In genomic region chr3:37700849-37701248, GRCh38 we compare ENCODE assay signal across 17 cellular contexts.
A peak's percentile ranks its signal among the peaks of the same experiment; 100 is the strongest.
DNase-seq lines count a peak whose midpoint lies in the region; ATAC-seq, FAIRE-seq and TF ChIP-seq lines count a peak whose summit lies in the region.
"Had no signal": no experiment of that assay in that cellular context is flagged by ENCODE, and none has a peak within 500 bp of the region (broad histone marks: within the 10 kb centered on the region; RNA-seq: fewer than 3 reads in every experiment).

No MANE protein-coding gene starts in this region.

- peak; percentile 32 for TF ChIP-seq CTCF in bronchial epithelial cell (IDR thresholded peaks at IDR 0.05; ENCODE audit: insufficient read depth, low read length, severe bottlenecking)
- TF ChIP-seq CTCF in hepatocyte (IDR thresholded peaks at IDR 0.05; ENCODE audit: poor library complexity): peak; percentile 48
- TF ChIP-seq CTCF in type B pancreatic cell (conservative IDR thresholded peaks at IDR 0.05): peak; percentile 28

- no peaks in the 10 kb centered on the region for H3K36me3 ChIP-seq in bronchial epithelial cell (ENCODE audit: control insufficient read depth, insufficient read depth, low read length)
- H3K36me3 ChIP-seq in hepatocyte (replicated peaks; ENCODE audit: insufficient read depth, low read depth): no peaks in the 10 kb centered on the region

- peaks cover 34% of the 10 kb centered on the region for H3K27me3 Mint-ChIP-seq in type B pancreatic cell

- H3K4me3 Mint-ChIP-seq in type B pancreatic cell: no peak overlapping the region
- H3K4me3 Mint-ChIP-seq: activated T-helper 17 cell treated with anti-CD3 and anti-CD28 coated beads, Interleukin-2, amount 50 U/mL, for 72 hours; central memory CD8-positive, alpha-beta T cell; nephron progenitor cell; T-cell had no signal

- no peak overlapping the region for H3K27ac Mint-ChIP-seq in type B pancreatic cell
- H3K27ac Mint-ChIP-seq: activated T-helper 17 cell treated with anti-CD3 and anti-CD28 coated beads, Interleukin-2, amount 50 U/mL, for 72 hours; nephron progenitor cell; T-cell had no signal

- ATAC-seq in HG03378 (IDR thresholded peaks at IDR 0.05; ENCODE audit: unreplicated experiment): no peak
- ATAC-seq: activated T-helper 17 cell treated with anti-CD3 and anti-CD28 coated beads, Interleukin-2, amount 50 U/mL, for 72 hours; GM12878; T-cell had no signal

- FAIRE-seq in bronchial epithelial cell (lab: Jason Lieb, UNC): no peak
- FAIRE-seq: GM12878 had no signal

- H3K9me2 ChIP-seq in hepatocyte (replicated peaks; ENCODE audit: insufficient read depth): no peaks in the 10 kb centered on the region

- no peaks in the 10 kb centered on the region for H3K4me1 ChIP-seq in hepatocyte (ENCODE audit: insufficient read depth)

- 59% methylated on average over 1 of the region's 1 CpG for WGBS in hepatocyte (ENCODE audit: low lambda C conversion rate, missing lambda C conversion rate)

- H3K9me3 Mint-ChIP-seq in type B pancreatic cell: peaks cover 7% of the 10 kb centered on the region
- H3K9me3 Mint-ChIP-seq: nephron progenitor cell, T-cell had no signal

- H2AFZ ChIP-seq in hepatocyte: no peak overlapping the region

- no peak overlapping the region for H3K4me2 ChIP-seq in hepatocyte

- H4K20me1 ChIP-seq in hepatocyte (ENCODE audit: insufficient read depth, poor library complexity, severe bottlenecking): no peaks in the 10 kb centered on the region

- H3K36me3 Mint-ChIP-seq in type B pancreatic cell: peaks cover 18% of the 10 kb centered on the region
- H3K36me3 Mint-ChIP-seq: T-cell had no signal

- no peak overlapping the region for H3K27ac ChIP-seq in hepatocyte

- DNase-seq in NCI-H345 (lab: John Stamatoyannopoulos, UW) (peak; percentile 2), NCI-H345 treated with DMSO at 0.1 percent for 48 hours (lab: John Stamatoyannopoulos, UW; ENCODE audit: unreplicated experiment) (no peak), bronchial epithelial cell (ENCODE audit: low read depth) (peak; percentile 34), hepatocyte (ENCODE audit: low spot score) (no peak), type B pancreatic cell (ENCODE audit: extremely low spot score, unreplicated experiment) (no peak), hippocampal formation (lab: John Stamatoyannopoulos, UW) (no peak), dedifferentiated amniotic fluid mesenchymal stem cell (ENCODE audit: extremely low spot score) (no peak)
- DNase-seq: activated CD4-positive, alpha-beta T cell treated with anti-CD3 and anti-CD28 coated beads for 4 hours; NCI-H1436; nephron progenitor cell; stimulated activated CD4-positive, alpha-beta T cell treated with anti-CD3 and anti-CD28 coated beads, Interleukin-12 subunit alpha, Interleukin-12 subunit beta, amount 100 ng/mL, for 4 hours; T-cell; trophoblast cell had no signal

- no peaks in the 10 kb centered on the region for H3K79me2 ChIP-seq in hepatocyte

- H3K4me3 ChIP-seq in bronchial epithelial cell (ENCODE audit: low read depth, low read length): no peak overlapping the region
- H3K4me3 ChIP-seq in hepatocyte: no peak overlapping the region
- H3K4me3 ChIP-seq: GM12878 had no signal

- H3K27me3 ChIP-seq in bronchial epithelial cell (ENCODE audit: control insufficient read depth, insufficient read depth, low read length) (peaks cover 2% of the 10 kb centered on the region), hepatocyte (no peaks in the 10 kb centered on the region)

- no peaks in the 10 kb centered on the region for H3K9me3 ChIP-seq in hepatocyte (ENCODE audit: low read depth)

- peaks cover 16% of the 10 kb centered on the region for H3K4me1 Mint-ChIP-seq in type B pancreatic cell (ENCODE audit: unreplicated experiment)
- H3K4me1 Mint-ChIP-seq: activated T-helper 17 cell treated with anti-CD3 and anti-CD28 coated beads, Interleukin-2, amount 50 U/mL, for 72 hours; central memory CD8-positive, alpha-beta T cell; T-cell had no signal

Comparison
In these comparisons a context has a peak if more than half of its experiments do, and no peak if none do; other contexts are left out.
1. DNase-seq: peak in NCI-H345 (single experiment) and bronchial epithelial cell (single experiment); none in NCI-H345 treated with DMSO at 0.1 percent for 48 hours (single experiment), hepatocyte (single experiment), type B pancreatic cell (single experiment), hippocampal formation (0 of 2) and dedifferentiated amniotic fluid mesenchymal stem cell (single experiment).
2. Peak in every context shown above with its lines, with median percentiles within 50 percentile points of each other: CTCF ChIP-seq.